22 cellular contexts compared by ENCODE assay signal in genomic region chr12:89474615-89475014, GRCh38. TPM values are rescaled to one million over a fixed set of nuclear protein-coding genes. Genes with fewer than 3 reads are reported as not detected.
DNase-seq lines count a peak whose midpoint lies in the region; ATAC-seq and TF ChIP-seq lines count a peak whose summit lies in the region.
"Had no signal": no experiment of that assay in that cellular context is flagged by ENCODE, and none has a peak within 500 bp of the region (broad histone marks: within the 10 kb centered on the region; RNA-seq: fewer than 3 reads in every experiment).

No MANE protein-coding gene starts in this region.

- H3K9me3 Mint-ChIP-seq in activated CD4-positive, alpha-beta memory T cell treated with anti-CD3 and anti-CD28 coated beads, Interleukin-2, amount 10 ng/mL, durations not matched to agents 7 days and 5 days, result no peaks in the 10 kb centered on the region
- no peaks in the 10 kb centered on the region for H3K9me3 Mint-ChIP-seq in activated CD4-positive, alpha-beta memory T cell treated with anti-CD3 and anti-CD28 coated beads for 36 hours
- H3K9me3 Mint-ChIP-seq in activated naive CD8-positive, alpha-beta T cell (ENCODE audit: low read depth), result no peaks in the 10 kb centered on the region
- H3K9me3 Mint-ChIP-seq in natural killer cell treated with Interleukin-12 subunit alpha and Interleukin-12 subunit beta and Interleukin-15 and Interleukin-18, amount 100 ng/mL, for 72 hours, result peaks cover 3% of the 10 kb centered on the region
- H3K9me3 Mint-ChIP-seq in type B pancreatic cell, result no peaks in the 10 kb centered on the region
- H3K9me3 Mint-ChIP-seq: CD14-positive monocyte had no signal

- peaks cover 28% of the 10 kb centered on the region for H3K36me3 Mint-ChIP-seq in activated CD4-positive, alpha-beta memory T cell treated with anti-CD3 and anti-CD28 coated beads, Interleukin-2, amount 10 ng/mL, durations not matched to agents 7 days and 5 days (ENCODE audit: low read depth)
- H3K36me3 Mint-ChIP-seq in activated CD4-positive, alpha-beta memory T cell treated with anti-CD3 and anti-CD28 coated beads for 36 hours, result peaks cover 3% of the 10 kb centered on the region
- H3K36me3 Mint-ChIP-seq in activated naive CD8-positive, alpha-beta T cell, result no peaks in the 10 kb centered on the region
- no peaks in the 10 kb centered on the region for H3K36me3 Mint-ChIP-seq in natural killer cell treated with Interleukin-12 subunit alpha and Interleukin-12 subunit beta and Interleukin-15 and Interleukin-18, amount 100 ng/mL, for 72 hours
- no peaks in the 10 kb centered on the region for H3K36me3 Mint-ChIP-seq in type B pancreatic cell

- CTCF ChIA-PET in activated CD4-positive, alpha-beta memory T cell treated with anti-CD3 and anti-CD28 coated beads, Interleukin-2, amount 10 ng/mL, durations not matched to agents 7 days and 5 days (lab: Charles Lee), result interaction anchor here (0.7 to 1.9 kb wide), 2 partner anchors 50 to 455 kb away, joined by 3 to 7 read pairs; partner anchors contain the start of gene GALNT4
- CTCF ChIA-PET in activated CD4-positive, alpha-beta memory T cell treated with anti-CD3 and anti-CD28 coated beads for 36 hours (lab: Charles Lee), result interaction anchor here (0.5 to 1.7 kb wide), 4 partner anchors 10 to 485 kb away, joined by 3 to 6 read pairs (median 4); no protein-coding TSS in a partner anchor

- POLR2A ChIA-PET in activated CD4-positive, alpha-beta memory T cell treated with anti-CD3 and anti-CD28 coated beads, Interleukin-2, amount 10 ng/mL, durations not matched to agents 7 days and 5 days (lab: Charles Lee), result interaction anchor here (0.7 to 2.6 kb wide), 6 partner anchors 20 to 235 kb away, joined by 3 to 13 read pairs (median 4); partner anchors contain the start of genes DUSP6 and GALNT4
- POLR2A ChIA-PET in activated CD4-positive, alpha-beta memory T cell treated with anti-CD3 and anti-CD28 coated beads for 36 hours (lab: Charles Lee), result interaction anchor here (2.4 kb wide), 1 partner anchor 51 kb away, joined by 6 read pairs; the partner anchor contains the start of genes GALNT4 and POC1B

- H3K4me1 Mint-ChIP-seq in activated CD4-positive, alpha-beta memory T cell treated with anti-CD3 and anti-CD28 coated beads, Interleukin-2, amount 10 ng/mL, durations not matched to agents 7 days and 5 days, result peaks cover 73% of the 10 kb centered on the region
- peaks cover 45% of the 10 kb centered on the region for H3K4me1 Mint-ChIP-seq in activated CD4-positive, alpha-beta memory T cell treated with anti-CD3 and anti-CD28 coated beads for 36 hours (ENCODE audit: low read depth)
- peaks cover 34% of the 10 kb centered on the region for H3K4me1 Mint-ChIP-seq in activated naive CD8-positive, alpha-beta T cell (ENCODE audit: low read depth)
- H3K4me1 Mint-ChIP-seq in natural killer cell treated with Interleukin-12 subunit alpha and Interleukin-12 subunit beta and Interleukin-15 and Interleukin-18, amount 100 ng/mL, for 72 hours (ENCODE audit: low read depth in 2 of 2), result peaks cover 44 to 57% of the 10 kb centered on the region in 2 donors
- no peaks in the 10 kb centered on the region for H3K4me1 Mint-ChIP-seq in type B pancreatic cell (ENCODE audit: unreplicated experiment)

- no peak for DNase-seq in activated CD4-positive, alpha-beta memory T cell treated with anti-CD3 and anti-CD28 coated beads, Interleukin-2, amount 10 ng/mL, durations not matched to agents 7 days and 5 days
- DNase-seq in activated CD4-positive, alpha-beta memory T cell treated with anti-CD3 and anti-CD28 coated beads for 36 hours, result no peak
- DNase-seq in natural killer cell treated with Interleukin-12 subunit alpha and Interleukin-12 subunit beta and Interleukin-15 and Interleukin-18, amount 100 ng/mL, for 72 hours (ENCODE audit: low spot score), result no peak
- no peak for DNase-seq in type B pancreatic cell (ENCODE audit: extremely low spot score, unreplicated experiment)
- no peak for DNase-seq in CD1c-positive myeloid dendritic cell (ENCODE audit: extremely low spot score)
- DNase-seq: amygdala; DMS79; effector CD8-positive, alpha-beta T cell; esophagus squamous epithelium; KG1; left lung; mucosa of descending colon; NCI-H1092; NCI-H2107; NCI-H524 treated with DMSO at 0.1 percent for 48 hours; retina; Right ventricle myocardium superior; stimulated activated CD4-positive, alpha-beta T cell treated with anti-CD3 and anti-CD28 coated beads, Interleukin-12 subunit alpha, Interleukin-12 subunit beta, amount 100 ng/mL, for 4 hours had no signal

- intact Hi-C loops in activated CD4-positive, alpha-beta memory T cell treated with anti-CD3 and anti-CD28 coated beads for 36 hours (cut with micrococcal nuclease), result loop anchor here (5.0 kb wide), 2 partner anchors 233 to 388 kb away; partner anchors contain the start of gene ATP2B1

- H3K27ac Mint-ChIP-seq in activated CD4-positive, alpha-beta memory T cell treated with anti-CD3 and anti-CD28 coated beads, Interleukin-2, amount 10 ng/mL, durations not matched to agents 7 days and 5 days, result peak overlapping the region; percentile 60
- H3K27ac Mint-ChIP-seq in activated CD4-positive, alpha-beta memory T cell treated with anti-CD3 and anti-CD28 coated beads for 36 hours, result no peak overlapping the region
- H3K27ac Mint-ChIP-seq in activated naive CD8-positive, alpha-beta T cell, result peak overlapping the region; percentile 24
- H3K27ac Mint-ChIP-seq in natural killer cell treated with Interleukin-12 subunit alpha and Interleukin-12 subunit beta and Interleukin-15 and Interleukin-18, amount 100 ng/mL, for 72 hours, result peak overlapping the region; percentile 79 to 85
- H3K27ac Mint-ChIP-seq in type B pancreatic cell, result no peak overlapping the region
- H3K27ac Mint-ChIP-seq: CD14-positive monocyte had no signal

- no peak overlapping the region for H3K4me3 Mint-ChIP-seq in activated CD4-positive, alpha-beta memory T cell treated with anti-CD3 and anti-CD28 coated beads, Interleukin-2, amount 10 ng/mL, durations not matched to agents 7 days and 5 days
- H3K4me3 Mint-ChIP-seq in activated CD4-positive, alpha-beta memory T cell treated with anti-CD3 and anti-CD28 coated beads for 36 hours, result no peak overlapping the region
- no peak overlapping the region for H3K4me3 Mint-ChIP-seq in activated naive CD8-positive, alpha-beta T cell
- H3K4me3 Mint-ChIP-seq in natural killer cell treated with Interleukin-12 subunit alpha and Interleukin-12 subunit beta and Interleukin-15 and Interleukin-18, amount 100 ng/mL, for 72 hours, result peak overlapping the region; percentile 63
- no peak overlapping the region for H3K4me3 Mint-ChIP-seq in type B pancreatic cell
- H3K4me3 Mint-ChIP-seq: CD14-positive monocyte had no signal

- no peak for TF ChIP-seq CTCF in type B pancreatic cell (conservative IDR thresholded peaks at IDR 0.05)

- H3K27me3 Mint-ChIP-seq in activated CD4-positive, alpha-beta memory T cell treated with anti-CD3 and anti-CD28 coated beads, Interleukin-2, amount 10 ng/mL, durations not matched to agents 7 days and 5 days, result no peaks in the 10 kb centered on the region
- no peaks in the 10 kb centered on the region for H3K27me3 Mint-ChIP-seq in activated CD4-positive, alpha-beta memory T cell treated with anti-CD3 and anti-CD28 coated beads for 36 hours
- H3K27me3 Mint-ChIP-seq in activated naive CD8-positive, alpha-beta T cell, result no peaks in the 10 kb centered on the region
- no peaks in the 10 kb centered on the region for H3K27me3 Mint-ChIP-seq in natural killer cell treated with Interleukin-12 subunit alpha and Interleukin-12 subunit beta and Interleukin-15 and Interleukin-18, amount 100 ng/mL, for 72 hours
- H3K27me3 Mint-ChIP-seq in type B pancreatic cell, result no peaks in the 10 kb centered on the region

- ATAC-seq in HG02938 (IDR thresholded peaks at IDR 0.05; ENCODE audit: unreplicated experiment), result peak; percentile 8
- peak in 1 of 2 donors; percentile 25 for ATAC-seq in natural killer cell treated with Interleukin-12 subunit alpha and Interleukin-12 subunit beta and Interleukin-15 and Interleukin-18, amount 100 ng/mL, for 72 hours
- no peak for ATAC-seq in GM21381 (IDR thresholded peaks at IDR 0.05; ENCODE audit: unreplicated experiment)
- ATAC-seq: left lung, mucosa of descending colon had no signal

RNA-seq across cellular contexts. Expression of gene GALNT4, which starts 50.0 kb away (rescaled TPM):
- 10 to 100 TPM; 21.5 to 23.3 TPM for total RNA-seq in activated CD4-positive, alpha-beta memory T cell treated with anti-CD3 and anti-CD28 coated beads, Interleukin-2, amount 10 ng/mL, durations not matched to agents 7 days and 5 days
- 1 to 10 TPM; 5.8 to 6.0 TPM for total RNA-seq in activated CD4-positive, alpha-beta memory T cell treated with anti-CD3 and anti-CD28 coated beads for 36 hours
- total RNA-seq in natural killer cell treated with Interleukin-12 subunit alpha and Interleukin-12 subunit beta and Interleukin-15 and Interleukin-18, amount 100 ng/mL, for 72 hours, result 10 to 100 TPM; 34.9 TPM
- total RNA-seq in type B pancreatic cell (ENCODE audit: low replicate concordance), result 8.7 and 10.1 TPM in 2 replicates

RNA-seq across cellular contexts. Expression of gene POC1B, which starts 51.2 kb away (rescaled TPM):
- 10 to 100 TPM; 56.8 to 58.6 TPM for total RNA-seq in activated CD4-positive, alpha-beta memory T cell treated with anti-CD3 and anti-CD28 coated beads, Interleukin-2, amount 10 ng/mL, durations not matched to agents 7 days and 5 days
- 10 to 100 TPM; 38.2 to 40.9 TPM for total RNA-seq in activated CD4-positive, alpha-beta memory T cell treated with anti-CD3 and anti-CD28 coated beads for 36 hours
- total RNA-seq in natural killer cell treated with Interleukin-12 subunit alpha and Interleukin-12 subunit beta and Interleukin-15 and Interleukin-18, amount 100 ng/mL, for 72 hours, result 10 to 100 TPM; 61.3 to 76.3 TPM
- 15.3 and 15.8 TPM in 2 replicates for total RNA-seq in type B pancreatic cell (ENCODE audit: low replicate concordance)

Comparison
In these comparisons a context has a peak if more than half of its experiments do, and no peak if none do; other contexts are left out.
1. H3K27ac Mint-ChIP-seq: peak in activated CD4-positive, alpha-beta memory T cell treated with anti-CD3 and anti-CD28 coated beads, Interleukin-2, amount 10 ng/mL, durations not matched to agents 7 days and 5 days (single experiment), activated naive CD8-positive, alpha-beta T cell (single experiment) and natural killer cell treated with Interleukin-12 subunit alpha and Interleukin-12 subunit beta and Interleukin-15 and Interleukin-18, amount 100 ng/mL, for 72 hours (2 of 2); none in activated CD4-positive, alpha-beta memory T cell treated with anti-CD3 and anti-CD28 coated beads for 36 hours (single experiment) and type B pancreatic cell (single experiment).